In the genomic region with DNA sequence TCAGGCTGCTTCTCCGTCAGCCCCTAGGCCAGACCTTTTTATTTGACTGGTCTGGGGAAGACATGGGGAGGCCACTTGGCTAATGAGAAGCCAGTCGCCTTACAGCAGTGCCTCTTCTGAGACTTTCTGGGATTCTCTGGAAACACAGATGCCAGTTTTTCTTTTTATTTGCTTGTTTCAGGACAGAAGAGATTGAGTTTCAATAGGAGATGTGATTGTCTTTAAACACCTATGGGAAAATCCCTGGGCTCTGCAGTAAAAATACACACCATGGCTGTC, we compare ENCODE assay signal across 8 cellular contexts. TPM values are rescaled to one million over a fixed set of nuclear protein-coding genes. Genes with fewer than 3 reads are reported as not detected.
DNase-seq lines count a peak whose midpoint lies in the region; TF ChIP-seq lines count a peak whose summit lies in the region.

No MANE protein-coding gene starts in this region.

- H3K27me3 ChIP-seq in OCI-LY3 (ENCODE audit: low read depth, low read length) (no peaks in the 10 kb centered on the region), esophagus (ENCODE audit: control insufficient read depth in 1 of 2, insufficient read depth in 2 of 2, low read length in 2 of 2) (no peaks in the 10 kb centered on the region), prostate gland (replicated peaks; ENCODE audit: insufficient read depth) (no peaks in the 10 kb centered on the region)

- no peaks in the 10 kb centered on the region for H3K9me3 ChIP-seq in ES-I3 (ENCODE audit: control insufficient read depth, insufficient read depth, low read length)
- no peaks in the 10 kb centered on the region for H3K9me3 ChIP-seq in OCI-LY3 (ENCODE audit: insufficient read depth, low read length)
- no peaks in the 10 kb centered on the region for H3K9me3 ChIP-seq in esophagus (ENCODE audit: control insufficient read depth in 2 of 2, insufficient read depth in 1 of 2, low read depth in 1 of 2, low read length in 1 of 2)
- H3K9me3 ChIP-seq in prostate gland: no peaks in the 10 kb centered on the region

- H3K4me3 ChIP-seq in OCI-LY3 (ENCODE audit: low read length) (peak overlapping the region; percentile 76), esophagus (ENCODE audit: low read depth in 1 of 2, low read length in 2 of 2) (no peak overlapping the region), prostate gland (peak overlapping the region; percentile 0 to 2)

- DNase-seq in prostate gland (ENCODE audit: low spot score) (no peak), COLO829 (ENCODE audit: low spot score) (no peak), AML-193 (lab: John Stamatoyannopoulos, UW) (no peak), foreskin melanocyte (no peak)
- no peak for DNase-seq in stimulated activated naive CD4-positive, alpha-beta T cell (lab: John Stamatoyannopoulos, UW)

- H3K4me2 ChIP-seq in OCI-LY3 (ENCODE audit: low read length): peak overlapping the region; percentile 93

- H3K79me2 ChIP-seq in OCI-LY3 (ENCODE audit: low read length): no peaks in the 10 kb centered on the region

- H4K20me1 ChIP-seq in OCI-LY3 (ENCODE audit: insufficient read depth, low read length): no peaks in the 10 kb centered on the region

- H3K9ac ChIP-seq in ES-I3 (ENCODE audit: low read depth, low read length) (peak overlapping the region; percentile 34; the same call in 1 of the 2 replicates), OCI-LY3 (ENCODE audit: low read length) (peak overlapping the region; percentile 97)

- H3K4me1 ChIP-seq in ES-I3 (ENCODE audit: insufficient read depth, low read length): peaks cover 40% of the 10 kb centered on the region
- peaks cover 61% of the 10 kb centered on the region for H3K4me1 ChIP-seq in OCI-LY3 (ENCODE audit: low read length)
- peaks cover 8 to 33% of the 10 kb centered on the region in 2 donors for H3K4me1 ChIP-seq in esophagus (ENCODE audit: control insufficient read depth in 2 of 2, insufficient read depth in 2 of 2, low read length in 1 of 2)
- peaks cover 10% of the 10 kb centered on the region for H3K4me1 ChIP-seq in prostate gland (replicated peaks)

- H2AFZ ChIP-seq in OCI-LY3 (ENCODE audit: low read depth, low read length): no peak overlapping the region

- intact Hi-C loops in prostate gland (cut with DNase I): no loop called here

- H3K36me3 ChIP-seq in ES-I3 (ENCODE audit: insufficient read depth, low read length) (no peaks in the 10 kb centered on the region), OCI-LY3 (replicated peaks; ENCODE audit: low read depth, low read length) (no peaks in the 10 kb centered on the region), esophagus (ENCODE audit: control insufficient read depth in 2 of 2, insufficient read depth in 2 of 2, low read length in 1 of 2) (no peaks in the 10 kb centered on the region), prostate gland (no peaks in the 10 kb centered on the region)

- TF ChIP-seq CTCF in OCI-LY3 (IDR thresholded peaks at IDR 0.05; ENCODE audit: low read depth, low read length) (no peak), prostate gland (IDR thresholded peaks at IDR 0.05) (no peak)

- WGBS in esophagus, 2 donors: 30% methylated on average over 2 of the region's 2 CpGs
- 28% methylated on average over 2 of the region's 2 CpGs for WGBS in prostate gland

- peak overlapping the region; percentile 98 for H3K27ac ChIP-seq in OCI-LY3 (ENCODE audit: low read length)
- peak overlapping the region; percentile 89 to 95 for H3K27ac ChIP-seq in esophagus (ENCODE audit: low read depth in 2 of 2, low read length in 1 of 2)
- H3K27ac ChIP-seq in prostate gland: peak overlapping the region; percentile 87 to 91

- TF ChIP-seq POLR2A in prostate gland (IDR thresholded peaks at IDR 0.05): no peak

RNA-seq across cellular contexts. Expression of a gene that starts 15.4 kb away (rescaled TPM):
- polyA plus RNA-seq in esophagus: 10 to 100 TPM in 1 of 2 donors, 1 to 10 TPM in 1; 9.4 to 27.3 TPM
- total RNA-seq in prostate gland: 100 to 1,000 TPM in 1 of 2 donors, 10 to 100 TPM in 1; 91.0 to 131 TPM

Comparison
In these comparisons a context has a peak if more than half of its experiments do, and no peak if none do; other contexts are left out.
1. H3K4me3 ChIP-seq: peak in OCI-LY3 (single experiment) and prostate gland (2 of 2); none in esophagus (0 of 2).
2. Peak in every context shown above with its lines, with median percentiles within 50 percentile points of each other: H3K27ac ChIP-seq.